26 cellular contexts compared by ENCODE assay signal in the genomic region with DNA sequence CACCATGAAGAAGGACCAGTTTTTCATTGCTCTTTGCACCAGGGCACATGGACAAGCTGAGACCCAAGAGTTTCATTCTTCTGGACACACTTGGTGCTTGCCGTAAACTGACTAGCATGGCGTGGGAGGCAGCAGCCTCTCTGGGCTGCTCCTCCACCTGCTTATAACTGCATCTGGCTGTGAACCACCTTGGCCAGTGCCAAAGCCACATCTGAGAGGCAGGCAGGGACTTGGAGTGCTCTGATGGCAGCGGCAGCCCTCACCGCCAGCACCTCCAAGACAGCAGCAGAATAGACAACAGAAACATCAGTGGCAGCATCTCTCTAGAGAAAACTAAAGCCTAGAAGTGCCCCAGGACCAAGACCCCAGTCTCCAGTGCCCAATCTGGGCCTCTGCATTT. TPM values are rescaled to one million over a fixed set of nuclear protein-coding genes. Genes with fewer than 3 reads are reported as not detected.
DNase-seq lines count a peak whose midpoint lies in the region; ATAC-seq, FAIRE-seq and TF ChIP-seq lines count a peak whose summit lies in the region.
"Had no signal": no experiment of that assay in that cellular context is flagged by ENCODE, and none has a peak within 500 bp of the region (broad histone marks: within the 10 kb centered on the region; RNA-seq: fewer than 3 reads in every experiment).

No MANE protein-coding gene starts in this region.

- H2BK120ac ChIP-seq in H1 (replicated peaks; ENCODE audit: low read depth, low read length) = no peak overlapping the region
- no peak overlapping the region for H2BK120ac ChIP-seq in mesenchymal stem cell (ENCODE audit: low read depth, low read length)

- no peak for TF ChIP-seq POLR2A in H1 (IDR thresholded peaks at IDR 0.05; ENCODE audit: control extremely low read depth in 1 of 2, low read depth in 2 of 2, low read length in 2 of 2)

- H3K27ac ChIP-seq in H1 (ENCODE audit: low read depth, low read length) (no peak overlapping the region), mesenchymal stem cell (ENCODE audit: low read length, poor library complexity, severe bottlenecking) (no peak overlapping the region), WERI-Rb-1 (no peak overlapping the region)

- CTCF ChIA-PET in H1 (lab: Charles Lee; ENCODE audit: partially characterized antibody) = interaction anchor here (1.5 to 3.8 kb wide), 2 partner anchors 13 to 19 kb away, joined by 4 to 51 read pairs; no protein-coding TSS in a partner anchor

- H3K27me3 ChIP-seq in H1 (replicated peaks in 1 of 4; ENCODE audit: control insufficient read depth in 3 of 4, extremely low read depth in 1 of 4, insufficient read depth in 3 of 4, low read length in 3 of 4) (no peaks in the 10 kb centered on the region), mesenchymal stem cell (ENCODE audit: control insufficient read depth in 1 of 2, insufficient read depth in 1 of 2, low read length in 2 of 2) (peaks cover 0 to 30% of the 10 kb centered on the region in 2 experiments), WERI-Rb-1 (ENCODE audit: insufficient read depth, low read depth, severe bottlenecking) (peaks cover 100% of the 10 kb centered on the region)

- no peak overlapping the region for H3K9ac ChIP-seq in H1 (replicated peaks in 1 of 4; ENCODE audit: extremely low read depth in 1 of 4, low read depth in 3 of 4, low read length in 3 of 4)
- H3K9ac ChIP-seq in mesenchymal stem cell (ENCODE audit: low read length) = no peak overlapping the region

- H3K4ac ChIP-seq in H1 (replicated peaks; ENCODE audit: insufficient read length, low read depth, low read length) (no peak overlapping the region), mesenchymal stem cell (ENCODE audit: low read depth in 1 of 2, low read length in 2 of 2) (no peak overlapping the region)

- H2BK5ac ChIP-seq in H1 (ENCODE audit: low read depth, low read length) = no peak overlapping the region
- no peak overlapping the region for H2BK5ac ChIP-seq in mesenchymal stem cell (ENCODE audit: low read depth, low read length, poor library complexity, severe bottlenecking)

- H3K4me1 ChIP-seq in H1 (replicated peaks in 1 of 4; ENCODE audit: control insufficient read depth in 3 of 4, insufficient read depth in 4 of 4, low read length in 3 of 4) (no peaks in the 10 kb centered on the region; a peak in 1 of 7 replicates), mesenchymal stem cell (ENCODE audit: control insufficient read depth, insufficient read depth, low read depth, low read length) (peaks cover 18% of the 10 kb centered on the region)

- H3K18ac ChIP-seq in H1 (ENCODE audit: extremely low read depth, low read length) (peak overlapping the region; percentile 12; the same call in 1 of the 2 replicates), mesenchymal stem cell (ENCODE audit: low read depth in 1 of 2, low read length in 2 of 2) (no peak overlapping the region)

- H4K91ac ChIP-seq in H1 (replicated peaks; ENCODE audit: insufficient read length, low read length) = no peak overlapping the region
- H4K91ac ChIP-seq in mesenchymal stem cell (ENCODE audit: low read length) = no peak overlapping the region

- TF ChIP-seq RAD21 in H1 (IDR thresholded peaks at IDR 0.05 in 1 of 2, conservative IDR thresholded peaks at IDR 0.05 in 1 of 2; ENCODE audit: low read depth in 2 of 2, low read length in 2 of 2) = no peak

- FAIRE-seq in H1 (lab: Jason Lieb, UNC) = no peak
- FAIRE-seq: H54 had no signal

- H2BK12ac ChIP-seq in H1 (ENCODE audit: low read depth, low read length) = no peak overlapping the region
- no peak overlapping the region for H2BK12ac ChIP-seq in mesenchymal stem cell (ENCODE audit: low read length in 2 of 2)

- WGBS in H1 (ENCODE audit: extremely low coverage in 1 of 2, insufficient coverage in 1 of 2, insufficient read length in 1 of 2, insufficient replicate concordance in 2 of 2, low coverage in 1 of 2, low lambda C conversion rate in 2 of 2, missing lambda C conversion rate in 1 of 2), 2 experiments = 94% methylated on average over 4 of the region's 4 CpGs; no CpG with 5 or more reads in 1 of the 2 experiments
- 94% methylated on average over 4 of the region's 4 CpGs for WGBS in mesenchymal stem cell

- H3K23ac ChIP-seq in H1 (ENCODE audit: insufficient read length) (no peak overlapping the region), mesenchymal stem cell (ENCODE audit: low read length in 2 of 2) (no peak overlapping the region)

- H2BK15ac ChIP-seq in H1 (ENCODE audit: low read length) (no peak overlapping the region), mesenchymal stem cell (ENCODE audit: low read depth, poor library complexity, severe bottlenecking) (no peak overlapping the region)

- H3K4me2 ChIP-seq in H1 (ENCODE audit: insufficient read depth in 1 of 2, low read depth in 2 of 2, low read length in 2 of 2) (no peak overlapping the region), mesenchymal stem cell (ENCODE audit: low read length, poor library complexity, severe bottlenecking) (no peak overlapping the region)

- POLR2A ChIA-PET in H1 (lab: Charles Lee; ENCODE audit: partially characterized antibody) = no interaction called here

- no peak overlapping the region for H2BK20ac ChIP-seq in H1 (ENCODE audit: low read length)

- DNase-seq in activated gamma-delta T cell treated with Interleukin-2 at 50 U/mL for 16 hours (peak; percentile 32), activated gamma-delta T cell (lab: John Stamatoyannopoulos, UW) (no peak), H1 (ENCODE audit: low read depth in 1 of 2, low spot score in 2 of 2) (no peak), mesenchymal stem cell (no peak), WERI-Rb-1 (no peak), epidermal melanocyte (ENCODE audit: insufficient read length, low spot score) (no peak)
- DNase-seq in central memory CD4-positive, alpha-beta T cell = no peak
- DNase-seq: 8988T, DND-41, HFFc6, Kasumi-1, MM.1S, NCI-H1092, NCI-H1436 treated with DMSO at 0.1 percent for 48 hours, NCI-H2029, NCI-H2171, NCI-H446, NCI-H69, SHP77 treated with DMSO at 0.1 percent for 48 hours had no signal

- no peak overlapping the region for H3K56ac ChIP-seq in H1 (replicated peaks; ENCODE audit: insufficient read length, low read depth, low read length)

- H4K8ac ChIP-seq in H1 (ENCODE audit: extremely low read depth, insufficient read depth, low read length) = no peak overlapping the region
- no peak overlapping the region for H4K8ac ChIP-seq in mesenchymal stem cell (ENCODE audit: low read length)

- H3K4me3 ChIP-seq in H1 (ENCODE audit: extremely low read depth in 1 of 4, insufficient read depth in 2 of 4, low read depth in 3 of 4, low read length in 4 of 4) (no peak overlapping the region), mesenchymal stem cell (ENCODE audit: insufficient read depth in 1 of 2, low read depth in 1 of 2, low read length in 2 of 2) (no peak overlapping the region), WERI-Rb-1 (ENCODE audit: low read depth, low read length) (no peak overlapping the region)

- ATAC-seq in GM19351 (IDR thresholded peaks at IDR 0.05; ENCODE audit: unreplicated experiment) = no peak

- H2AK5ac ChIP-seq in H1 (ENCODE audit: low read depth, low read length) = no peak overlapping the region
- H2AK5ac ChIP-seq in mesenchymal stem cell (ENCODE audit: low read length, severe bottlenecking) = peak overlapping the region; percentile 33

- H3K79me2 ChIP-seq in H1 (ENCODE audit: control insufficient read depth in 1 of 2, insufficient read depth in 2 of 2, low read length in 2 of 2) = no peaks in the 10 kb centered on the region

- no peak overlapping the region for H3K14ac ChIP-seq in H1 (ENCODE audit: insufficient read length)
- H3K14ac ChIP-seq in mesenchymal stem cell (ENCODE audit: low read length in 2 of 2) = no peak overlapping the region

- no peak overlapping the region for H4K5ac ChIP-seq in H1 (ENCODE audit: insufficient read length, low read depth, low read length)

- H3K23me2 ChIP-seq in H1 (ENCODE audit: low read depth, low read length) = no peaks in the 10 kb centered on the region

- TF ChIP-seq EP300 in H1 (IDR thresholded peaks at IDR 0.05; ENCODE audit: borderline replicate concordance in 1 of 2, low read depth in 2 of 2, low read length in 2 of 2) = no peak

- H3K36me3 ChIP-seq in H1 (ENCODE audit: control insufficient read depth in 2 of 4, insufficient read depth in 4 of 4, low read length in 3 of 4) (no peaks in the 10 kb centered on the region), mesenchymal stem cell (ENCODE audit: control insufficient read depth in 1 of 2, insufficient read depth in 2 of 2, low read depth in 1 of 2, low read length in 2 of 2) (no peaks in the 10 kb centered on the region), WERI-Rb-1 (no peaks in the 10 kb centered on the region)

- no peak for TF ChIP-seq CTCF in H1 (IDR thresholded peaks at IDR 0.05; ENCODE audit: control extremely low read depth in 1 of 3, insufficient read depth in 1 of 3, low read depth in 1 of 3, low read length in 3 of 3)
- no peak for TF ChIP-seq CTCF in WERI-Rb-1 (IDR thresholded peaks at IDR 0.05; ENCODE audit: low read depth, low read length)

- H2AFZ ChIP-seq in H1 (ENCODE audit: low read length) = no peak overlapping the region
- H2AFZ ChIP-seq in mesenchymal stem cell (ENCODE audit: low read depth, low read length) = no peak overlapping the region

- no peaks in the 10 kb centered on the region for H4K20me1 ChIP-seq in H1 (replicated peaks in 1 of 2; ENCODE audit: control insufficient read depth in 1 of 2, insufficient read depth in 2 of 2, low read length in 2 of 2)

- H3K9me3 ChIP-seq in H1 (ENCODE audit: insufficient read depth in 2 of 2, low read depth in 1 of 2, low read length in 1 of 2) (no peaks in the 10 kb centered on the region), mesenchymal stem cell (ENCODE audit: control insufficient read depth, low read length) (no peaks in the 10 kb centered on the region), WERI-Rb-1 (ENCODE audit: severe bottlenecking) (peaks cover 7% of the 10 kb centered on the region)

- H3K79me1 ChIP-seq in H1 (ENCODE audit: low read depth, low read length) (no peaks in the 10 kb centered on the region), mesenchymal stem cell (replicated peaks; ENCODE audit: low read length, poor library complexity, severe bottlenecking) (no peaks in the 10 kb centered on the region)

RNA-seq across cellular contexts. Expression of a gene that starts 4.7 kb away (rescaled TPM):
- not detected in 2 replicates for total RNA-seq in H1 (2021; fragmentation: NEBNext Ultra II Directional; extraction: Animal tissue kit (Norgen Biotek cat#: 25700))
- polyA plus RNA-seq in H1 (2011; rRNA removed) = not detected in 2 replicates
- polyA plus RNA-seq in H1 (2011; cell fraction: cytosol; rRNA removed) = not detected
- not detected for polyA plus RNA-seq in H1 (2011; cell fraction: nucleus; rRNA removed)
- not detected in 4 replicates for polyA plus RNA-seq in H1 (2012, experiment 1 of 2)
- polyA plus RNA-seq in H1 (2012, experiment 2 of 2) = not detected
- not detected for polyA plus RNA-seq in H1 (2013, experiment 1 of 2)
- not detected for polyA plus RNA-seq in H1 (2013, experiment 2 of 2)
- polyA minus RNA-seq in H1 (2011; rRNA and poly(A)+ RNA removed) = not detected in 2 replicates
- not detected for polyA minus RNA-seq in H1 (2011; cell fraction: cytosol; rRNA and poly(A)+ RNA removed)
- polyA minus RNA-seq in H1 (2011; cell fraction: nucleus; rRNA and poly(A)+ RNA removed) = not detected
- not detected for polyA plus RNA-seq in mesenchymal stem cell (2013, experiment 1 of 2)
- polyA plus RNA-seq in mesenchymal stem cell (2013, experiment 2 of 2) = not detected
- total RNA-seq: G401, HFFc6, HT1080 had no signal
- polyA plus RNA-seq: AG04450, CD14-positive monocyte, IgD-negative memory B cell had no signal

RNA-seq across cellular contexts. Expression of a gene that starts 21.1 kb away (rescaled TPM):
- total RNA-seq in H1 (2021; fragmentation: NEBNext Ultra II Directional; extraction: Animal tissue kit (Norgen Biotek cat#: 25700)) = not detected in 2 replicates
- polyA plus RNA-seq in H1 (2011; rRNA removed) = not detected in 2 replicates
- polyA plus RNA-seq in H1 (2011; cell fraction: cytosol; rRNA removed) = not detected
- polyA plus RNA-seq in H1 (2011; cell fraction: nucleus; rRNA removed) = not detected
- polyA plus RNA-seq in H1 (2012, experiment 1 of 2) = not detected in 4 replicates
- polyA plus RNA-seq in H1 (2012, experiment 2 of 2) = not detected
- not detected for polyA plus RNA-seq in H1 (2013, experiment 1 of 2)
- polyA plus RNA-seq in H1 (2013, experiment 2 of 2) = not detected
- polyA minus RNA-seq in H1 (2011; rRNA and poly(A)+ RNA removed) = not detected in 2 replicates
- polyA minus RNA-seq in H1 (2011; cell fraction: cytosol; rRNA and poly(A)+ RNA removed) = not detected
- not detected for polyA minus RNA-seq in H1 (2011; cell fraction: nucleus; rRNA and poly(A)+ RNA removed)
- not detected for polyA plus RNA-seq in mesenchymal stem cell (2013, experiment 1 of 2)
- polyA plus RNA-seq in mesenchymal stem cell (2013, experiment 2 of 2) = not detected
- total RNA-seq: G401, HT1080 had no signal
- polyA plus RNA-seq: CD14-positive monocyte, IgD-negative memory B cell had no signal

RNA-seq across cellular contexts. Expression of a gene that starts 22.3 kb away (rescaled TPM):
- not detected in 2 replicates for total RNA-seq in H1 (2021; fragmentation: NEBNext Ultra II Directional; extraction: Animal tissue kit (Norgen Biotek cat#: 25700))
- not detected in 2 replicates for polyA plus RNA-seq in H1 (2011; rRNA removed)
- not detected for polyA plus RNA-seq in H1 (2011; cell fraction: cytosol; rRNA removed)
- not detected for polyA plus RNA-seq in H1 (2011; cell fraction: nucleus; rRNA removed)
- not detected in 4 replicates for polyA plus RNA-seq in H1 (2012, experiment 1 of 2)
- not detected for polyA plus RNA-seq in H1 (2012, experiment 2 of 2)
- polyA plus RNA-seq in H1 (2013, experiment 1 of 2) = not detected
- not detected for polyA plus RNA-seq in H1 (2013, experiment 2 of 2)
- polyA minus RNA-seq in H1 (2011; rRNA and poly(A)+ RNA removed) = not detected in 2 replicates
- polyA minus RNA-seq in H1 (2011; cell fraction: cytosol; rRNA and poly(A)+ RNA removed) = not detected
- not detected for polyA minus RNA-seq in H1 (2011; cell fraction: nucleus; rRNA and poly(A)+ RNA removed)
- polyA plus RNA-seq in mesenchymal stem cell (2013, experiment 1 of 2) = not detected
- polyA plus RNA-seq in mesenchymal stem cell (2013, experiment 2 of 2) = not detected
- total RNA-seq: G401, HT1080 had no signal
- polyA plus RNA-seq: AG04450, CD14-positive monocyte, IgD-negative memory B cell had no signal

RNA-seq across cellular contexts. Expression of a gene that starts 37.6 kb away (rescaled TPM):
- not detected in 2 replicates for total RNA-seq in H1 (2021; fragmentation: NEBNext Ultra II Directional; extraction: Animal tissue kit (Norgen Biotek cat#: 25700))
- not detected in 2 replicates for polyA plus RNA-seq in H1 (2011; rRNA removed)
- not detected for polyA plus RNA-seq in H1 (2011; cell fraction: cytosol; rRNA removed)
- polyA plus RNA-seq in H1 (2011; cell fraction: nucleus; rRNA removed) = not detected
- polyA plus RNA-seq in H1 (2012, experiment 1 of 2) = not detected in 4 replicates
- polyA plus RNA-seq in H1 (2012, experiment 2 of 2) = not detected
- not detected for polyA plus RNA-seq in H1 (2013, experiment 1 of 2)
- not detected for polyA plus RNA-seq in H1 (2013, experiment 2 of 2)
- not detected in 2 replicates for polyA minus RNA-seq in H1 (2011; rRNA and poly(A)+ RNA removed)
- polyA minus RNA-seq in H1 (2011; cell fraction: cytosol; rRNA and poly(A)+ RNA removed) = not detected
- polyA minus RNA-seq in H1 (2011; cell fraction: nucleus; rRNA and poly(A)+ RNA removed) = not detected
- polyA plus RNA-seq in mesenchymal stem cell (2013, experiment 1 of 2) = 0.43 TPM
- 0.42 TPM for polyA plus RNA-seq in mesenchymal stem cell (2013, experiment 2 of 2)
- total RNA-seq: G401 had no signal
- polyA plus RNA-seq: CD14-positive monocyte, IgD-negative memory B cell had no signal

RNA-seq across cellular contexts. Expression of a gene that starts 47.5 kb away (rescaled TPM):
- not detected in 2 replicates for total RNA-seq in H1 (2021; fragmentation: NEBNext Ultra II Directional; extraction: Animal tissue kit (Norgen Biotek cat#: 25700))
- polyA plus RNA-seq in H1 (2011; rRNA removed) = not detected in 2 replicates
- not detected for polyA plus RNA-seq in H1 (2011; cell fraction: cytosol; rRNA removed)
- polyA plus RNA-seq in H1 (2011; cell fraction: nucleus; rRNA removed) = not detected
- polyA plus RNA-seq in H1 (2012, experiment 1 of 2) = not detected in 4 replicates
- polyA plus RNA-seq in H1 (2012, experiment 2 of 2) = not detected
- polyA plus RNA-seq in H1 (2013, experiment 1 of 2) = not detected
- not detected for polyA plus RNA-seq in H1 (2013, experiment 2 of 2)
- not detected in 2 replicates for polyA minus RNA-seq in H1 (2011; rRNA and poly(A)+ RNA removed)
- not detected for polyA minus RNA-seq in H1 (2011; cell fraction: cytosol; rRNA and poly(A)+ RNA removed)
- not detected for polyA minus RNA-seq in H1 (2011; cell fraction: nucleus; rRNA and poly(A)+ RNA removed)
- polyA plus RNA-seq in mesenchymal stem cell (2013, experiment 1 of 2) = not detected
- polyA plus RNA-seq in mesenchymal stem cell (2013, experiment 2 of 2) = 0.01 TPM
- total RNA-seq: G401, HT1080 had no signal
- polyA plus RNA-seq: CD14-positive monocyte, IgD-negative memory B cell had no signal
